In the genomic region with DNA sequence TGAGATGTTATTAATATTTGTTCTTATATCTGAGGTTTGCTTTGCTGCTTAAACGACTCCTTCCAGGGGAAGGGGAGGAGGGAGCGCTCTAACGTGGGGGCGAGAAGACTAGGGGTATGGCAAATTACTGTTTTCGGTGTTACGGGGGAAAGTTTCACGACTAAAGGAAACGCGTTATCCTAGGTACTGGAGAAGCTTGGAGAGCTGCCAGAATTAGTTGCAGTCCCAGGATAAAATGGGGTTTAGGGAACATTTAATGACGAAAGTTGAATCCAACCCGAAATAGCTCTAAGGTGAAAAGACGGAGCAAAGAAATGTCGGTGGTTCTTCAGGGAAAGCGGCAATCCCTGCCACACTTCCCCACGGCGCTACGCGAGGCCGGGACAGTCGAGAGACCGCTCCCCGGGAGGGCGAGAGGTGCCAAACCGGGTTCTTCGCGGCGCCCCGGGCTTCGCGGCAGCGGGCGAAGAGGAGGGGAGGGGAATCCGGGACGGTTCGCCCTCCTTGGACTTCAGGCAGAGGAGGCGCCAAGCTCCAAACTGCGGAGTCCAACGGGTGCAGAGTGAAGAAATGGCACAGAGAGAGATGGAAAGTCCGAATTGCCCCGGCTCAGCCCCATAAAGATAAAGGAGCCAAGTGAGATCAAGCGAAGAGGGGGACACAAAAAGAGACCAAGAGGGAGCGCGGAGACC, we compare ENCODE assay signal across 8 cellular contexts. TPM values are rescaled to one million over a fixed set of nuclear protein-coding genes. Genes with fewer than 3 reads are reported as not detected.
DNase-seq lines count a peak whose midpoint lies in the region; ATAC-seq, FAIRE-seq and TF ChIP-seq lines count a peak whose summit lies in the region.

No MANE protein-coding gene starts in this region.

- peak overlapping the region; percentile 75 to 94 (median 82) for H3K4me3 ChIP-seq in H1 (ENCODE audit: extremely low read depth in 1 of 4, insufficient read depth in 2 of 4, low read depth in 3 of 4, low read length in 4 of 4)
- H3K4me3 ChIP-seq in mucosa of stomach (ENCODE audit: low read length), result peak overlapping the region; percentile 46

- H2BK12ac ChIP-seq in H1 (ENCODE audit: low read depth, low read length), result no peak overlapping the region

- H3K9me3 ChIP-seq in H1 (ENCODE audit: insufficient read depth in 2 of 2, low read depth in 1 of 2, low read length in 1 of 2) (peaks cover 0 to 3% of the 10 kb centered on the region in 2 experiments; a peak in 1 of 4 replicates), mucosa of stomach (ENCODE audit: control insufficient read depth, low read length) (no peaks in the 10 kb centered on the region)

- peak overlapping the region; percentile 98; the same call in 1 of the 2 replicates for H4K8ac ChIP-seq in H1 (ENCODE audit: extremely low read depth, insufficient read depth, low read length)

- no peak overlapping the region for H4K91ac ChIP-seq in H1 (replicated peaks; ENCODE audit: insufficient read length, low read length)

- H3K4me1 Mint-ChIP-seq in T-cell, result peaks cover 47 to 52% (median 49%) of the 10 kb centered on the region in 3 donors

- no peak overlapping the region for H2BK120ac ChIP-seq in H1 (replicated peaks; ENCODE audit: low read depth, low read length)

- H3K27me3 Mint-ChIP-seq in T-cell, result no peaks in the 10 kb centered on the region

- H3K18ac ChIP-seq in H1 (ENCODE audit: extremely low read depth, low read length), result no peak overlapping the region

- peak overlapping the region; percentile 78; the same call in 1 of the 2 replicates for H2BK5ac ChIP-seq in H1 (ENCODE audit: low read depth, low read length)

- H4K20me1 ChIP-seq in H1 (replicated peaks in 1 of 2; ENCODE audit: control insufficient read depth in 1 of 2, insufficient read depth in 2 of 2, low read length in 2 of 2), result no peaks in the 10 kb centered on the region

- H4K5ac ChIP-seq in H1 (ENCODE audit: insufficient read length, low read depth, low read length), result no peak overlapping the region

- TF ChIP-seq CTCF in H1 (IDR thresholded peaks at IDR 0.05; ENCODE audit: control extremely low read depth in 1 of 3, insufficient read depth in 1 of 3, low read depth in 1 of 3, low read length in 3 of 3), result no peak

- no peak overlapping the region for H2BK20ac ChIP-seq in H1 (ENCODE audit: low read length)

- H3K27ac Mint-ChIP-seq in T-cell, result peak overlapping the region; percentile 75 to 89

- TF ChIP-seq POLR2A in H1 (IDR thresholded peaks at IDR 0.05; ENCODE audit: control extremely low read depth in 1 of 2, low read depth in 2 of 2, low read length in 2 of 2), result no peak

- ATAC-seq in HG02938 (IDR thresholded peaks at IDR 0.05; ENCODE audit: unreplicated experiment), result peak; percentile 27
- ATAC-seq in T-cell (replicated peaks in 1 of 4), result peak; percentile 18 to 29 (median 24)
- ATAC-seq in HG03097 (IDR thresholded peaks at IDR 0.05; ENCODE audit: low FRiP score, unreplicated experiment), result no peak

- H3K14ac ChIP-seq in H1 (ENCODE audit: insufficient read length), result no peak overlapping the region

- TF ChIP-seq RAD21 in H1 (IDR thresholded peaks at IDR 0.05 in 1 of 2, conservative IDR thresholded peaks at IDR 0.05 in 1 of 2; ENCODE audit: low read depth in 2 of 2, low read length in 2 of 2), result no peak

- H3K27me3 ChIP-seq in H1 (replicated peaks in 1 of 4; ENCODE audit: control insufficient read depth in 3 of 4, extremely low read depth in 1 of 4, insufficient read depth in 3 of 4, low read length in 3 of 4) (no peaks in the 10 kb centered on the region), mucosa of stomach (ENCODE audit: control insufficient read depth, insufficient read depth, low read length) (no peaks in the 10 kb centered on the region)

- peaks cover 0 to 56% of the 10 kb centered on the region in 2 experiments; a peak in 3 of 4 replicates for H3K79me2 ChIP-seq in H1 (ENCODE audit: control insufficient read depth in 1 of 2, insufficient read depth in 2 of 2, low read length in 2 of 2)

- H3K4me2 ChIP-seq in H1 (ENCODE audit: insufficient read depth in 1 of 2, low read depth in 2 of 2, low read length in 2 of 2), result peak overlapping the region; percentile 79 to 84

- H3K4me1 ChIP-seq in H1 (replicated peaks in 1 of 4; ENCODE audit: control insufficient read depth in 3 of 4, insufficient read depth in 4 of 4, low read length in 3 of 4) (no peaks in the 10 kb centered on the region; a peak in 3 of 7 replicates), mucosa of stomach (ENCODE audit: control insufficient read depth, insufficient read depth, low read length) (no peaks in the 10 kb centered on the region)

- H3K36me3 ChIP-seq in H1 (ENCODE audit: control insufficient read depth in 2 of 4, insufficient read depth in 4 of 4, low read length in 3 of 4) (no peaks in the 10 kb centered on the region), mucosa of stomach (ENCODE audit: control insufficient read depth, insufficient read depth, low read length) (no peaks in the 10 kb centered on the region)

- no peak for FAIRE-seq in H1 (lab: Jason Lieb, UNC)

- peak overlapping the region; percentile 75 to 86 (median 80) for H3K9ac ChIP-seq in H1 (replicated peaks in 1 of 4; ENCODE audit: extremely low read depth in 1 of 4, low read depth in 3 of 4, low read length in 3 of 4)
- H3K9ac ChIP-seq in mucosa of stomach (ENCODE audit: low read length), result peak overlapping the region; percentile 84

- POLR2A ChIA-PET in T-cell (lab: Charles Lee), result interaction anchor here in 1 of 2 donors (0.6 to 0.7 kb wide), 3 partner anchors 11 to 89 kb away, joined by 4 to 8 read pairs (median 6); no protein-coding TSS in a partner anchor
- POLR2A ChIA-PET in H1 (lab: Charles Lee; ENCODE audit: partially characterized antibody), result interaction anchor here (0.9 to 1.8 kb wide), 5 partner anchors 8 to 46 kb away, joined by 3 to 5 read pairs (median 3); no protein-coding TSS in a partner anchor

- H2BK15ac ChIP-seq in H1 (ENCODE audit: low read length), result no peak overlapping the region

- peak overlapping the region; percentile 92 to 95 (median 94) for H3K4me3 Mint-ChIP-seq in T-cell

- H3K36me3 Mint-ChIP-seq in T-cell, result no peaks in the 10 kb centered on the region

- no peak overlapping the region for H3K23ac ChIP-seq in H1 (ENCODE audit: insufficient read length)

- no peaks in the 10 kb centered on the region for H3K79me1 ChIP-seq in H1 (ENCODE audit: low read depth, low read length)

- H3K27ac ChIP-seq in H1 (ENCODE audit: low read depth, low read length), result peak overlapping the region; percentile 93

- 2% methylated on average over 24 of the region's 43 CpGs; no CpG with 5 or more reads in 1 of the 2 experiments for WGBS in H1 (ENCODE audit: extremely low coverage in 1 of 2, insufficient coverage in 1 of 2, insufficient read length in 1 of 2, insufficient replicate concordance in 2 of 2, low coverage in 1 of 2, low lambda C conversion rate in 2 of 2, missing lambda C conversion rate in 1 of 2), 2 experiments

- CTCF ChIA-PET in T-cell (lab: Charles Lee), result interaction anchor here in 1 of 2 donors (1.6 kb wide), 1 partner anchor 33 kb away, joined by 4 read pairs; no protein-coding TSS in a partner anchor
- CTCF ChIA-PET in H1 (lab: Charles Lee; ENCODE audit: partially characterized antibody), result interaction anchor here (1.4 to 2.0 kb wide), 2 partner anchors 38 to 46 kb away, joined by 5 to 6 read pairs; no protein-coding TSS in a partner anchor

- H3K23me2 ChIP-seq in H1 (ENCODE audit: low read depth, low read length), result peaks cover 2% of the 10 kb centered on the region; the same call in 1 of the 2 replicates

- H3K4ac ChIP-seq in H1 (replicated peaks; ENCODE audit: insufficient read length, low read depth, low read length), result no peak overlapping the region

- peak overlapping the region; percentile 46 for H3K56ac ChIP-seq in H1 (replicated peaks; ENCODE audit: insufficient read length, low read depth, low read length)

- DNase-seq in activated naive CD4-positive, alpha-beta T cell treated with Interleukin-2 at 50 U/mL for 16 hours, result peak; percentile 7
- DNase-seq in activated naive CD4-positive, alpha-beta T cell (lab: John Stamatoyannopoulos, UW), result no peak
- DNase-seq in T-cell, result peak in 6 of 34 experiments; percentile 0 to 9 (median 4)
- DNase-seq in H1 (ENCODE audit: low read depth in 1 of 2, low spot score in 2 of 2), result peak in 1 of 2 experiments; percentile 44
- DNase-seq in NCI-H1092 treated with DMSO at 0.1 percent for 48 hours (lab: John Stamatoyannopoulos, UW), result no peak

- no peaks in the 10 kb centered on the region for H3K9me3 Mint-ChIP-seq in T-cell

- no peak for TF ChIP-seq EP300 in H1 (IDR thresholded peaks at IDR 0.05; ENCODE audit: borderline replicate concordance in 1 of 2, low read depth in 2 of 2, low read length in 2 of 2)

- H2AK5ac ChIP-seq in H1 (ENCODE audit: low read depth, low read length), result no peak overlapping the region

- no peak overlapping the region for H2AFZ ChIP-seq in H1 (ENCODE audit: low read length)

TF ChIP-seq in H1, 55 proteins besides CTCF, POLR2A, EP300 and RAD21:
- TF ChIP-seq PHF8 (conservative IDR thresholded peaks at IDR 0.05; ENCODE audit: low read depth, low read length) (no peak), ASH2L (IDR thresholded peaks at IDR 0.05; ENCODE audit: low read length) (peak; percentile 37)
- TF ChIP-seq, protein P1, sequence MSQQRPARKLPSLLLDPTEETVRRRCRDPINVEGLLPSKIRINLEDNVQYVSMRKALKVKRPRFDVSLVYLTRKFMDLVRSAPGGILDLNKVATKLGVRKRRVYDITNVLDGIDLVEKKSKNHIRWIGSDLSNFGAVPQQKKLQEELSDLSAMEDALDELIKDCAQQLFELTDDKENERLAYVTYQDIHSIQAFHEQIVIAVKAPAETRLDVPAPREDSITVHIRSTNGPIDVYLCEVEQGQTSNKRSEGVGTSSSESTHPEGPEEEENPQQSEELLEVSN (IDR thresholded peaks at IDR 0.05), result no peak

RNA-seq across cellular contexts. Expression of a gene that starts 0.7 kb away (rescaled TPM):
- total RNA-seq in T-cell, result 100 to 1,000 TPM in 1 of 5 donors, 10 to 100 TPM in 4; 75.7 to 102 (median 80.7) TPM
- 68.8 and 69.3 TPM in 2 replicates for total RNA-seq in H1 (2021; fragmentation: NEBNext Ultra II Directional; extraction: Animal tissue kit (Norgen Biotek cat#: 25700))
- 17.8 and 32.7 TPM in 2 replicates for polyA plus RNA-seq in H1 (2011; rRNA removed)
- polyA plus RNA-seq in H1 (2011; cell fraction: cytosol; rRNA removed), result 44.9 TPM
- polyA plus RNA-seq in H1 (2011; cell fraction: nucleus; rRNA removed), result 25.4 TPM
- 31.4 to 61.9 TPM (median 35.9 TPM) in 4 replicates for polyA plus RNA-seq in H1 (2012, experiment 1 of 2)
- polyA plus RNA-seq in H1 (2012, experiment 2 of 2), result 3.3 TPM
- 92.1 TPM for polyA plus RNA-seq in H1 (2013, experiment 1 of 2)
- polyA plus RNA-seq in H1 (2013, experiment 2 of 2), result 90.9 TPM
- 45.8 and 70.5 TPM in 2 replicates for polyA minus RNA-seq in H1 (2011; rRNA and poly(A)+ RNA removed)
- 21.7 TPM for polyA minus RNA-seq in H1 (2011; cell fraction: cytosol; rRNA and poly(A)+ RNA removed)
- polyA minus RNA-seq in H1 (2011; cell fraction: nucleus; rRNA and poly(A)+ RNA removed), result 118 TPM
